In genomic region chr20:36571564-36572504, GRCh38 we compare ENCODE assay signal across 1 cellular context.
TF ChIP-seq lines count a peak whose summit lies in the region.

No MANE protein-coding gene starts in this region.

TF ChIP-seq in HepG2, 621 proteins besides CTCF, POLR2A, EP300 and RAD21 (continued from another document):
- TF ChIP-seq MAX (IDR thresholded peaks at IDR 0.05) (peak; percentile 47; the same call in 1 of the 2 replicates), ZNF784 (CRISPR knock-in tag; IDR thresholded peaks at IDR 0.05; ENCODE audit: borderline replicate concordance) (peak; percentile 32; the same call in 1 of the 2 replicates), GMEB1 (CRISPR knock-in tag; IDR thresholded peaks at IDR 0.05; ENCODE audit: borderline replicate concordance) (0 out of 2 replicates have a peak, but pooled peaks have one; percentile 12), HMGXB3 (CRISPR knock-in tag; IDR thresholded peaks at IDR 0.05; ENCODE audit: borderline replicate concordance) (peak; percentile 63; the same call in 1 of the 2 replicates), STAG1 (CRISPR knock-in tag; IDR thresholded peaks at IDR 0.05) (peak; percentile 7; the same call in 1 of the 2 replicates), TFE3 (CRISPR knock-in tag; IDR thresholded peaks at IDR 0.05) (no peak), ZNF652 (CRISPR knock-in tag; IDR thresholded peaks at IDR 0.05; ENCODE audit: borderline replicate concordance, low read depth) (0 out of 2 replicates have a peak, but pooled peaks have one; percentile 2), ZNF788 (CRISPR knock-in tag; IDR thresholded peaks at IDR 0.05; ENCODE audit: borderline replicate concordance) (0 out of 2 replicates have a peak, but pooled peaks have one; percentile 68), ZNF530 (CRISPR knock-in tag; IDR thresholded peaks at IDR 0.05; ENCODE audit: low read depth) (no peak), POLR2G (IDR thresholded peaks at IDR 0.05; ENCODE audit: low read depth, low read length) (peak; percentile 66), ZNF589 (CRISPR knock-in tag; conservative IDR thresholded peaks at IDR 0.05) (no peak), TFDP1 (CRISPR knock-in tag; IDR thresholded peaks at IDR 0.05; ENCODE audit: borderline replicate concordance) (0 out of 2 replicates have a peak, but pooled peaks have one; percentile 17), ZNF713 (CRISPR knock-in tag; IDR thresholded peaks at IDR 0.05) (0 out of 2 replicates have a peak, but pooled peaks have one; percentile 26), ATF7 (IDR thresholded peaks at IDR 0.05) (no peak), ATF7 (CRISPR knock-in tag; IDR thresholded peaks at IDR 0.05) (0 out of 2 replicates have a peak, but pooled peaks have one; percentile 51), SP4 (CRISPR knock-in tag; IDR thresholded peaks at IDR 0.05) (peak; percentile 62), DMAP1 (CRISPR knock-in tag; IDR thresholded peaks at IDR 0.05) (0 out of 2 replicates have a peak, but pooled peaks have one; percentile 18), ZKSCAN5 (CRISPR knock-in tag; IDR thresholded peaks at IDR 0.05) (no peak), ZNF318 (CRISPR knock-in tag; IDR thresholded peaks at IDR 0.05) (0 out of 2 replicates have a peak, but pooled peaks have one; percentile 37)
